Comparison of ENCODE assay signal across 25 cellular contexts in the genomic region with DNA sequence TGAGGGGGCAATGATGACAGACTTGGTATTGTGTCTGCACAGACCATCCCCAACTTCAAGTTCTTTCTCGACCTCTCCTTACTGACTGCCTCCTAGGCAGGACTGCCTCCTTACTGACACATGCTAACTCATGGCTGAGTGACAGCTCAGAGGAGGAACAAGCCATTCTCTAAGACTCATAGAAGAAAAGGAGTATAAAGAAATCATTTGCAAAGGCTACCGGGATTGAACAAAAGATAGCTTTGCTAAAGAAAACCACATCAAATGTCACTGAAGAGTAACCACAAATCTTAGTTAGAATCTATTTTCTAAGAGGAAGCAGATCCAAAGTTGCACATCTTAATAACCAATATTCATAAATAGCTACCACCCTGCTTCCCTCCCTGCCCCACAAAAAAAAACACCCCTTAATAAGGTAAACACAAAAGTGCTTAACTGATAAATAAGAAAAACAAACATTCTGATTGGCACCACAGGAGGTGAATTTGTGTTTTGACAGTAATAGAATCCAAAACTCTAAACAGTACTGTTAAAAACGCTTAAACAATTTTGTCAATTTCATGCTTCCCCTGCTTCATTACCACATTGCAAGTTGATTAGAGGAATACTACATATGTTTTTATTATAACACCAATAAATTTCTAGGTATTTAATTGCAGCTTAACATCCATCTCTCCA.
A peak's percentile ranks its signal among the peaks of the same experiment; 100 is the strongest.
DNase-seq lines count a peak whose midpoint lies in the region; ATAC-seq, FAIRE-seq and TF ChIP-seq lines count a peak whose summit lies in the region.
"Had no signal": no experiment of that assay in that cellular context is flagged by ENCODE, and none has a peak within 500 bp of the region (broad histone marks: within the 10 kb centered on the region; RNA-seq: fewer than 3 reads in every experiment).

No MANE protein-coding gene starts in this region.

- no peak overlapping the region for H2BK20ac ChIP-seq in H1 (ENCODE audit: low read length)

- peaks cover 9% of the 10 kb centered on the region for H3K4me1 Mint-ChIP-seq in activated CD4-positive, alpha-beta T cell treated with anti-CD3 and anti-CD28 coated beads, Interleukin-2, amount 10 ng/mL, durations not matched to agents 24 days and 14 days
- no peaks in the 10 kb centered on the region for H3K4me1 Mint-ChIP-seq in GM23338
- peaks cover 17% of the 10 kb centered on the region for H3K4me1 Mint-ChIP-seq in T-helper 17 cell
- H3K4me1 Mint-ChIP-seq: natural killer cell had no signal

- H3K9me2 ChIP-seq in GM23338 (ENCODE audit: insufficient read depth): no peaks in the 10 kb centered on the region

- H3K27me3 Mint-ChIP-seq in activated CD4-positive, alpha-beta T cell treated with anti-CD3 and anti-CD28 coated beads, Interleukin-2, amount 10 ng/mL, durations not matched to agents 24 days and 14 days: peaks cover 20% of the 10 kb centered on the region
- H3K27me3 Mint-ChIP-seq in GM23338 (ENCODE audit: insufficient read depth, low read depth, poor library complexity) (peaks cover 2% of the 10 kb centered on the region), T-helper 17 cell (no peaks in the 10 kb centered on the region)
- H3K27me3 Mint-ChIP-seq: dendritic cell treated with granulocyte-macrophage colony-stimulating factor and Interleukin-4, amounts not matched to agents 40 ng/mL and 50 ng/mL, for 4 days had no signal

- no peaks in the 10 kb centered on the region for H4K20me1 ChIP-seq in GM23338 (replicated peaks; ENCODE audit: insufficient read depth)
- no peaks in the 10 kb centered on the region for H4K20me1 ChIP-seq in H1 (replicated peaks in 1 of 2; ENCODE audit: control insufficient read depth in 1 of 2, insufficient read depth in 2 of 2, low read length in 2 of 2)

- H3K27me3 ChIP-seq in GM23338 (ENCODE audit: insufficient read depth) (no peaks in the 10 kb centered on the region), H1 (replicated peaks in 1 of 4; ENCODE audit: control insufficient read depth in 3 of 4, extremely low read depth in 1 of 4, insufficient read depth in 3 of 4, low read length in 3 of 4) (no peaks in the 10 kb centered on the region)
- H3K27me3 ChIP-seq: ascending aorta, suprapubic skin had no signal

- H3K4me1 ChIP-seq in GM23338 (ENCODE audit: insufficient read depth) (no peaks in the 10 kb centered on the region), H1 (replicated peaks in 1 of 4; ENCODE audit: control insufficient read depth in 3 of 4, insufficient read depth in 4 of 4, low read length in 3 of 4) (no peaks in the 10 kb centered on the region)
- H3K4me1 ChIP-seq: ascending aorta, suprapubic skin had no signal

- no peak overlapping the region for H2AK5ac ChIP-seq in H1 (ENCODE audit: low read depth, low read length)

- H2AFZ ChIP-seq in GM23338 (no peak overlapping the region), H1 (ENCODE audit: low read length) (no peak overlapping the region)

- H3K4me2 ChIP-seq in GM23338 (no peak overlapping the region), H1 (ENCODE audit: insufficient read depth in 1 of 2, low read depth in 2 of 2, low read length in 2 of 2) (no peak overlapping the region)

- H3K27ac ChIP-seq in GM23338 (ENCODE audit: low read depth): no peak overlapping the region
- H3K27ac ChIP-seq in H1 (ENCODE audit: low read depth, low read length): no peak overlapping the region
- H3K27ac ChIP-seq: ascending aorta, suprapubic skin had no signal

- H3K9ac ChIP-seq in H1 (replicated peaks in 1 of 4; ENCODE audit: extremely low read depth in 1 of 4, low read depth in 3 of 4, low read length in 3 of 4): no peak overlapping the region

- H3K23me2 ChIP-seq in H1 (ENCODE audit: low read depth, low read length): no peaks in the 10 kb centered on the region

- H3K4me3 ChIP-seq in GM23338: no peak overlapping the region
- H3K4me3 ChIP-seq in H1 (ENCODE audit: extremely low read depth in 1 of 4, insufficient read depth in 2 of 4, low read depth in 3 of 4, low read length in 4 of 4): no peak overlapping the region
- H3K4me3 ChIP-seq: ascending aorta, suprapubic skin had no signal

- H3K14ac ChIP-seq in H1 (ENCODE audit: insufficient read length): no peak overlapping the region

- H2BK5ac ChIP-seq in H1 (ENCODE audit: low read depth, low read length): no peak overlapping the region

- H3K23ac ChIP-seq in H1 (ENCODE audit: insufficient read length): no peak overlapping the region

- H3K79me2 ChIP-seq in GM23338 (replicated peaks; ENCODE audit: insufficient read depth) (no peaks in the 10 kb centered on the region), H1 (ENCODE audit: control insufficient read depth in 1 of 2, insufficient read depth in 2 of 2, low read length in 2 of 2) (no peaks in the 10 kb centered on the region)

- ATAC-seq in GM23338 (peak; percentile 33; the same call in 1 of the 3 replicates), T-helper 17 cell (peak; percentile 95)
- ATAC-seq: left ventricle myocardium superior, Right ventricle myocardium inferior had no signal

- TF ChIP-seq EP300 in H1 (IDR thresholded peaks at IDR 0.05; ENCODE audit: borderline replicate concordance in 1 of 2, low read depth in 2 of 2, low read length in 2 of 2): no peak

- no peak overlapping the region for H3K4me3 Mint-ChIP-seq in activated CD4-positive, alpha-beta T cell treated with anti-CD3 and anti-CD28 coated beads, Interleukin-2, amount 10 ng/mL, durations not matched to agents 24 days and 14 days
- no peak overlapping the region for H3K4me3 Mint-ChIP-seq in GM23338
- peak overlapping the region; percentile 63 for H3K4me3 Mint-ChIP-seq in T-helper 17 cell
- H3K4me3 Mint-ChIP-seq: dendritic cell treated with granulocyte-macrophage colony-stimulating factor and Interleukin-4, amounts not matched to agents 40 ng/mL and 50 ng/mL, for 4 days; natural killer cell had no signal

- H2BK120ac ChIP-seq in H1 (replicated peaks; ENCODE audit: low read depth, low read length): no peak overlapping the region

- H4K8ac ChIP-seq in H1 (ENCODE audit: extremely low read depth, insufficient read depth, low read length): no peak overlapping the region

- CTCF ChIA-PET in H1 (lab: Charles Lee; ENCODE audit: partially characterized antibody): interaction anchor here (0.7 to 1.3 kb wide), 3 partner anchors 22 to 301 kb away, joined by 3 to 5 read pairs (median 3); no protein-coding TSS in a partner anchor

- no peak overlapping the region for H3K27ac Mint-ChIP-seq in activated CD4-positive, alpha-beta T cell treated with anti-CD3 and anti-CD28 coated beads, Interleukin-2, amount 10 ng/mL, durations not matched to agents 24 days and 14 days
- no peak overlapping the region for H3K27ac Mint-ChIP-seq in GM23338
- H3K27ac Mint-ChIP-seq in T-helper 17 cell: peak overlapping the region; percentile 29
- H3K27ac Mint-ChIP-seq: dendritic cell treated with granulocyte-macrophage colony-stimulating factor and Interleukin-4, amounts not matched to agents 40 ng/mL and 50 ng/mL, for 4 days; natural killer cell had no signal

- H3K79me1 ChIP-seq in H1 (ENCODE audit: low read depth, low read length): no peaks in the 10 kb centered on the region

- no peaks in the 10 kb centered on the region for H3F3A ChIP-seq in GM23338 (replicated peaks; ENCODE audit: low read depth)

- WGBS in H1 (ENCODE audit: extremely low coverage in 1 of 2, insufficient coverage in 1 of 2, insufficient read length in 1 of 2, insufficient replicate concordance in 2 of 2, low coverage in 1 of 2, low lambda C conversion rate in 2 of 2, missing lambda C conversion rate in 1 of 2), 2 experiments: 80% methylated on average over 3 of the region's 3 CpGs; no CpG with 5 or more reads in 1 of the 2 experiments

- no peak for TF ChIP-seq CTCF in GM23338 (conservative IDR thresholded peaks at IDR 0.05; ENCODE audit: low read depth in 2 of 2)
- TF ChIP-seq CTCF in H1 (IDR thresholded peaks at IDR 0.05; ENCODE audit: control extremely low read depth in 1 of 3, insufficient read depth in 1 of 3, low read depth in 1 of 3, low read length in 3 of 3): no peak

- FAIRE-seq in H1 (lab: Jason Lieb, UNC) (peak; percentile 36), GM19239 (lab: Jason Lieb, UNC) (no peak)
- FAIRE-seq: endometrium, islet of Langerhans, small intestine, TTC549, urothelium cell line had no signal

- no peaks in the 10 kb centered on the region for H3K36me3 Mint-ChIP-seq in activated CD4-positive, alpha-beta T cell treated with anti-CD3 and anti-CD28 coated beads, Interleukin-2, amount 10 ng/mL, durations not matched to agents 24 days and 14 days (ENCODE audit: low read depth)
- H3K36me3 Mint-ChIP-seq in GM23338 (ENCODE audit: low read depth) (no peaks in the 10 kb centered on the region), T-helper 17 cell (ENCODE audit: low read depth) (no peaks in the 10 kb centered on the region)
- H3K36me3 Mint-ChIP-seq: natural killer cell had no signal

- no peak overlapping the region for H3K4ac ChIP-seq in H1 (replicated peaks; ENCODE audit: insufficient read length, low read depth, low read length)

- peak; percentile 67 for DNase-seq in activated CD4-positive, alpha-beta T cell treated with anti-CD3 and anti-CD28 coated beads, Interleukin-2, amount 10 ng/mL, durations not matched to agents 24 days and 14 days
- no peak for DNase-seq in activated CD4-positive, alpha-beta T cell treated with anti-CD3 and anti-CD28 coated beads for 48 hours
- no peak for DNase-seq in GM23338 (ENCODE audit: low spot score)
- no peak for DNase-seq in T-helper 17 cell
- no peak for DNase-seq in H1 (ENCODE audit: low read depth in 1 of 2, low spot score in 2 of 2)
- DNase-seq in GM19239 (ENCODE audit: insufficient read length, low spot score): no peak
- no peak for DNase-seq in AG08396 (ENCODE audit: low spot score)
- DNase-seq in D341Med (ENCODE audit: low spot score): no peak
- DNase-seq: activated gamma-delta T cell; Calu3; IMR-90; left ventricle myocardium superior; natural killer cell; NCI-H2081 treated with DMSO at 0.1 percent for 48 hours; NCI-H446; small intestine; stimulated activated CD4-positive, alpha-beta T cell treated with anti-CD3 and anti-CD28 coated beads, Interleukin-1b, Interleukin-23, amount 100 ng/mL, for 48 hours had no signal

- POLR2A ChIA-PET in H1 (lab: Charles Lee; ENCODE audit: partially characterized antibody): no interaction called here

- H3K9me3 ChIP-seq in T-helper 17 cell (ENCODE audit: control insufficient read depth, low read length, poor library complexity, severe bottlenecking) (no peaks in the 10 kb centered on the region), H1 (ENCODE audit: insufficient read depth in 2 of 2, low read depth in 1 of 2, low read length in 1 of 2) (no peaks in the 10 kb centered on the region)
- H3K9me3 ChIP-seq: ascending aorta, suprapubic skin had no signal

- no peak overlapping the region for H3K56ac ChIP-seq in H1 (replicated peaks; ENCODE audit: insufficient read length, low read depth, low read length)

- no peak for TF ChIP-seq POLR2A in H1 (IDR thresholded peaks at IDR 0.05; ENCODE audit: control extremely low read depth in 1 of 2, low read depth in 2 of 2, low read length in 2 of 2)

- no peak overlapping the region for H4K5ac ChIP-seq in H1 (ENCODE audit: insufficient read length, low read depth, low read length)

- no peak for TF ChIP-seq RAD21 in H1 (IDR thresholded peaks at IDR 0.05 in 1 of 2, conservative IDR thresholded peaks at IDR 0.05 in 1 of 2; ENCODE audit: low read depth in 2 of 2, low read length in 2 of 2)

- intact Hi-C loops in activated CD4-positive, alpha-beta T cell treated with anti-CD3 and anti-CD28 coated beads, Interleukin-2, amount 10 ng/mL, durations not matched to agents 24 days and 14 days (cut with micrococcal nuclease): no loop called here

- H3K36me3 ChIP-seq in GM23338 (ENCODE audit: insufficient read depth) (no peaks in the 10 kb centered on the region), H1 (ENCODE audit: control insufficient read depth in 2 of 4, insufficient read depth in 4 of 4, low read length in 3 of 4) (no peaks in the 10 kb centered on the region)
- H3K36me3 ChIP-seq: ascending aorta, suprapubic skin had no signal

- H2BK15ac ChIP-seq in H1 (ENCODE audit: low read length): no peak overlapping the region

- no peak overlapping the region for H3K18ac ChIP-seq in H1 (ENCODE audit: extremely low read depth, low read length)

- H3K9me3 Mint-ChIP-seq in activated CD4-positive, alpha-beta T cell treated with anti-CD3 and anti-CD28 coated beads, Interleukin-2, amount 10 ng/mL, durations not matched to agents 24 days and 14 days: no peaks in the 10 kb centered on the region
- peaks cover 2% of the 10 kb centered on the region; the same call in 1 of the 3 replicates for H3K9me3 Mint-ChIP-seq in GM23338
- H3K9me3 Mint-ChIP-seq: dendritic cell treated with granulocyte-macrophage colony-stimulating factor and Interleukin-4, amounts not matched to agents 40 ng/mL and 50 ng/mL, for 4 days; natural killer cell had no signal

- no peak overlapping the region for H2BK12ac ChIP-seq in H1 (ENCODE audit: low read depth, low read length)

- H4K91ac ChIP-seq in H1 (replicated peaks; ENCODE audit: insufficient read length, low read length): no peak overlapping the region
